8 cellular contexts compared by ENCODE assay signal in genomic region chr17:82648761-82649474, GRCh38. TPM values are rescaled to one million over a fixed set of nuclear protein-coding genes. Genes with fewer than 3 reads are reported as not detected.
DNase-seq lines count a peak whose midpoint lies in the region; ATAC-seq and TF ChIP-seq lines count a peak whose summit lies in the region.

No MANE protein-coding gene starts in this region.

- H3K27ac ChIP-seq in HUES6 (ENCODE audit: low read depth, low read length) (no peak overlapping the region), foreskin keratinocyte (no peak overlapping the region)

- peaks cover 9% of the 10 kb centered on the region; the same call in 1 of the 2 replicates for H3K4me1 ChIP-seq in HUES6 (ENCODE audit: control insufficient read depth, insufficient read depth, low read length)
- H3K4me1 ChIP-seq in foreskin keratinocyte, result peaks cover 5% of the 10 kb centered on the region

- peaks cover 8% of the 10 kb centered on the region for H3K27me3 Mint-ChIP-seq in WTC11 (ENCODE audit: low read depth)

- H3K9me3 ChIP-seq in HUES6 (ENCODE audit: control insufficient read depth, insufficient read depth, low read depth, low read length), result no peaks in the 10 kb centered on the region

- no peaks in the 10 kb centered on the region for H3K9me3 Mint-ChIP-seq in WTC11

- CTCF ChIA-PET in WTC11 (lab: Charles Lee), result no interaction called here

- H3K36me3 ChIP-seq in HUES6 (ENCODE audit: control insufficient read depth, insufficient read depth, low read length), result peaks cover 8% of the 10 kb centered on the region

- peaks cover 5% of the 10 kb centered on the region for H3K36me3 Mint-ChIP-seq in WTC11

- peak overlapping the region; percentile 72 for H3K4me3 ChIP-seq in HUES6 (ENCODE audit: low read depth, low read length)
- H3K4me3 ChIP-seq in fibroblast of the aortic adventitia (ENCODE audit: low read depth, low read length), result peak overlapping the region; percentile 69

- H3K27me3 ChIP-seq in HUES6 (ENCODE audit: control insufficient read depth, insufficient read depth, low read length), result peaks cover 13% of the 10 kb centered on the region
- H3K27me3 ChIP-seq in foreskin keratinocyte, result no peaks in the 10 kb centered on the region

- H3K9ac ChIP-seq in HUES6 (ENCODE audit: low read length), result peak overlapping the region; percentile 57

- TF ChIP-seq CTCF in WTC11 (IDR thresholded peaks at IDR 0.05), result no peak
- no peak for TF ChIP-seq CTCF in fibroblast of the aortic adventitia (IDR thresholded peaks at IDR 0.05; ENCODE audit: insufficient read depth, low read length)
- no peak for TF ChIP-seq CTCF in omental fat pad (IDR thresholded peaks at IDR 0.05)
- TF ChIP-seq CTCF in foreskin keratinocyte (conservative IDR thresholded peaks at IDR 0.05), result no peak

- H3K27ac Mint-ChIP-seq in WTC11, result no peak overlapping the region

- ATAC-seq in WTC11 (peak; percentile 17), omental fat pad (ENCODE audit: low FRiP score) (peak; percentile 25), foreskin keratinocyte (no peak), HG03025 (IDR thresholded peaks at IDR 0.05; ENCODE audit: low FRiP score, unreplicated experiment) (no peak)

- POLR2A ChIA-PET in WTC11 (lab: Charles Lee), result no interaction called here

- peak; percentile 94 for DNase-seq in D341Med (ENCODE audit: low spot score)
- DNase-seq in WTC11 (ENCODE audit: low spot score), result peak; percentile 57
- no peak for DNase-seq in fibroblast of the aortic adventitia (ENCODE audit: low read depth)
- no peak for DNase-seq in omental fat pad (ENCODE audit: low spot score)
- DNase-seq in NCI-H2029 (lab: John Stamatoyannopoulos, UW), result no peak
- DNase-seq in foreskin keratinocyte, result no peak

- H3K4me3 Mint-ChIP-seq in WTC11, result peak overlapping the region; percentile 59

- peaks cover 17% of the 10 kb centered on the region for H3K4me1 Mint-ChIP-seq in WTC11

TF ChIP-seq in WTC11, 78 proteins besides CTCF, POLR2A, EP300 and RAD21:
- TF ChIP-seq MAX (CRISPR knock-in tag; IDR thresholded peaks at IDR 0.05), result no peak
- no peak for TF ChIP-seq AR (CRISPR knock-in tag; IDR thresholded peaks at IDR 0.05)
- no peak for TF ChIP-seq JUN (CRISPR knock-in tag; IDR thresholded peaks at IDR 0.05)
- TF ChIP-seq RORB (CRISPR knock-in tag; IDR thresholded peaks at IDR 0.05), result no peak
- no peak for TF ChIP-seq ZSCAN18 (CRISPR knock-in tag; IDR thresholded peaks at IDR 0.05)
- TF ChIP-seq GRHL2 (CRISPR knock-in tag; IDR thresholded peaks at IDR 0.05; ENCODE audit: insufficient replicate concordance, severe bottlenecking), result no peak
- no peak for TF ChIP-seq E2F4 (CRISPR knock-in tag; IDR thresholded peaks at IDR 0.05; ENCODE audit: borderline replicate concordance, low read depth)
- no peak for TF ChIP-seq ZNF671 (CRISPR knock-in tag; IDR thresholded peaks at IDR 0.05)
- no peak for TF ChIP-seq SMAD3 (CRISPR knock-in tag; IDR thresholded peaks at IDR 0.05; ENCODE audit: borderline replicate concordance)
- no peak for TF ChIP-seq GTF2I (CRISPR knock-in tag; conservative IDR thresholded peaks at IDR 0.05)
- TF ChIP-seq ZNF423 (CRISPR knock-in tag; IDR thresholded peaks at IDR 0.05), result no peak
- no peak for TF ChIP-seq MLX (CRISPR knock-in tag; IDR thresholded peaks at IDR 0.05)
- no peak for TF ChIP-seq NR3C1 (CRISPR knock-in tag; conservative IDR thresholded peaks at IDR 0.05; ENCODE audit: low read depth)
- TF ChIP-seq CREB1 (CRISPR knock-in tag; IDR thresholded peaks at IDR 0.05), result no peak
- TF ChIP-seq ATF1 (CRISPR knock-in tag; IDR thresholded peaks at IDR 0.05), result no peak
- no peak for TF ChIP-seq ZNF396 (CRISPR knock-in tag; IDR thresholded peaks at IDR 0.05; ENCODE audit: borderline replicate concordance)
- no peak for TF ChIP-seq JAZF1 (CRISPR knock-in tag; IDR thresholded peaks at IDR 0.05)

RNA-seq across cellular contexts. Expression of gene WDR45B, which starts 0.7 kb away (rescaled TPM):
- total RNA-seq in WTC11 (2021), result 87.1 to 96.5 TPM (median 89.1 TPM) in 3 replicates
- total RNA-seq in fibroblast of the aortic adventitia (ENCODE audit: low replicate concordance), result 32.0 and 47.0 TPM in 2 replicates
- 100 to 1,000 TPM in 1 of 4 donors, 10 to 100 TPM in 3; 63.0 to 139 (median 86.0) TPM for total RNA-seq in omental fat pad
- total RNA-seq in foreskin keratinocyte, result 70.8 and 73.6 TPM in 2 replicates
- polyA plus RNA-seq in foreskin keratinocyte, result 48.0 and 54.7 TPM in 2 replicates

RNA-seq across cellular contexts. Expression of gene RAB40B, which starts 49.6 kb away (rescaled TPM):
- total RNA-seq in WTC11 (2021) (2.7 to 4.4 TPM (median 3.1 TPM) in 3 replicates), fibroblast of the aortic adventitia (ENCODE audit: low replicate concordance) (8.4 and 8.5 TPM in 2 replicates), omental fat pad (10 to 100 TPM in 1 of 4 donors, 1 to 10 TPM in 3; 8.0 to 12.3 (median 9.6) TPM), foreskin keratinocyte (4.8 and 8.8 TPM in 2 replicates)
- polyA plus RNA-seq in foreskin keratinocyte, result 5.8 and 7.1 TPM in 2 replicates

Comparison
In these comparisons a context has a peak if more than half of its experiments do, and no peak if none do; other contexts are left out.
1. DNase-seq: peak in D341Med (single experiment) and WTC11 (single experiment); none in fibroblast of the aortic adventitia (single experiment), omental fat pad (single experiment), NCI-H2029 (single experiment) and foreskin keratinocyte (0 of 2).
2. ATAC-seq: peak in WTC11 (single experiment) and omental fat pad (single experiment); none in foreskin keratinocyte (single experiment) and HG03025 (single experiment).